ENCODE assay signal across 9 cellular contexts in genomic region chr3:47057212-47057671, GRCh38.
DNase-seq lines count a peak whose midpoint lies in the region; ATAC-seq lines count a peak whose summit lies in the region.
"Had no signal": no experiment of that assay in that cellular context is flagged by ENCODE, and none has a peak within 500 bp of the region (broad histone marks: within the 10 kb centered on the region; RNA-seq: fewer than 3 reads in every experiment).

No MANE protein-coding gene starts in this region.

- no peaks in the 10 kb centered on the region for H3K4me1 ChIP-seq in mesendoderm (ENCODE audit: control insufficient read depth, low read depth, low read length)

- DNase-seq in mesendoderm (peak; percentile 6), stromal cell of bone marrow (ENCODE audit: low read depth) (peak; percentile 7), NCI-H187 treated with DMSO at 0.1 percent for 48 hours (lab: John Stamatoyannopoulos, UW) (no peak), Right ventricle myocardium inferior (ENCODE audit: missing footprints) (no peak)
- DNase-seq: body of pancreas, NCI-H2171 treated with DMSO at 0.1 percent for 48 hours had no signal

- H3K79me1 ChIP-seq in mesendoderm (ENCODE audit: low read length): peaks cover 2% of the 10 kb centered on the region

- intact Hi-C loops in Right ventricle myocardium inferior (cut with DNase I): no loop called here

- peak overlapping the region; percentile 59 for H3K27ac Mint-ChIP-seq in T-helper 1 cell treated with Interleukin-12 subunit alpha and Interleukin-12 subunit beta and Interleukin-4 antibody, amounts not matched to agents 30 μg/mL and 1 μg/mL, for 36 hours
- peak overlapping the region; percentile 83 for H3K27ac Mint-ChIP-seq in activated T-helper 17 cell treated with anti-CD3 and anti-CD28 coated beads, Interleukin-2, amount 50 U/mL, for 72 hours

- H3K27me3 Mint-ChIP-seq in T-helper 1 cell treated with Interleukin-12 subunit alpha and Interleukin-12 subunit beta and Interleukin-4 antibody, amounts not matched to agents 30 μg/mL and 1 μg/mL, for 36 hours (ENCODE audit: low read depth): no peaks in the 10 kb centered on the region
- no peaks in the 10 kb centered on the region for H3K27me3 Mint-ChIP-seq in activated T-helper 17 cell treated with anti-CD3 and anti-CD28 coated beads, Interleukin-2, amount 50 U/mL, for 72 hours

- no peak overlapping the region for H3K4me2 ChIP-seq in mesendoderm (ENCODE audit: low read length)

- peaks cover 35% of the 10 kb centered on the region for H3K36me3 Mint-ChIP-seq in T-helper 1 cell treated with Interleukin-12 subunit alpha and Interleukin-12 subunit beta and Interleukin-4 antibody, amounts not matched to agents 30 μg/mL and 1 μg/mL, for 36 hours (ENCODE audit: low read depth)
- peaks cover 67% of the 10 kb centered on the region for H3K36me3 Mint-ChIP-seq in activated T-helper 17 cell treated with anti-CD3 and anti-CD28 coated beads, Interleukin-2, amount 50 U/mL, for 72 hours (ENCODE audit: low read depth)

- H3K4me3 ChIP-seq in mesendoderm (ENCODE audit: low read length): no peak overlapping the region
- H3K4me3 ChIP-seq: body of pancreas had no signal

- H4K5ac ChIP-seq in mesendoderm (ENCODE audit: low read length): no peak overlapping the region

- H2AK5ac ChIP-seq in mesendoderm (ENCODE audit: low read length): no peak overlapping the region

- H3K79me2 ChIP-seq in mesendoderm (ENCODE audit: control insufficient read depth, insufficient read depth, low read length): no peaks in the 10 kb centered on the region

- H3K9ac ChIP-seq in mesendoderm (ENCODE audit: low read length): no peak overlapping the region

- no peak overlapping the region for H3K56ac ChIP-seq in mesendoderm (ENCODE audit: low read length)

- peaks cover 34% of the 10 kb centered on the region for H3K4me1 Mint-ChIP-seq in T-helper 1 cell treated with Interleukin-12 subunit alpha and Interleukin-12 subunit beta and Interleukin-4 antibody, amounts not matched to agents 30 μg/mL and 1 μg/mL, for 36 hours (ENCODE audit: low read depth)
- peaks cover 34% of the 10 kb centered on the region for H3K4me1 Mint-ChIP-seq in activated T-helper 17 cell treated with anti-CD3 and anti-CD28 coated beads, Interleukin-2, amount 50 U/mL, for 72 hours

- no peak overlapping the region for H2BK5ac ChIP-seq in mesendoderm (ENCODE audit: low read length)

- no peak overlapping the region for H3K27ac ChIP-seq in mesendoderm (ENCODE audit: low read depth, low read length)
- H3K27ac ChIP-seq: body of pancreas had no signal

- H3K36me3 ChIP-seq in mesendoderm (ENCODE audit: control insufficient read depth, insufficient read depth, low read length): no peaks in the 10 kb centered on the region

- WGBS in mesendoderm (ENCODE audit: extremely low coverage, insufficient coverage, low lambda C conversion rate): no CpG with 5 or more reads among the region's 6 CpGs

- ATAC-seq in activated T-helper 17 cell treated with anti-CD3 and anti-CD28 coated beads, Interleukin-2, amount 50 U/mL, for 72 hours (replicated peaks): peak; percentile 94
- ATAC-seq in GM21528 (IDR thresholded peaks at IDR 0.05; ENCODE audit: low FRiP score, unreplicated experiment): no peak
- no peak for ATAC-seq in Right ventricle myocardium inferior
- ATAC-seq: body of pancreas had no signal

- H3K18ac ChIP-seq in mesendoderm (ENCODE audit: low read length): no peak overlapping the region

- no peaks in the 10 kb centered on the region for H3K27me3 ChIP-seq in mesendoderm (ENCODE audit: insufficient read depth, low read length, poor library complexity)
- H3K27me3 ChIP-seq: body of pancreas had no signal

- no peak overlapping the region for H4K8ac ChIP-seq in mesendoderm (ENCODE audit: low read depth, low read length)

- H2BK120ac ChIP-seq in mesendoderm (ENCODE audit: low read depth, low read length): no peak overlapping the region

- peak overlapping the region; percentile 9 for H3K4me3 Mint-ChIP-seq in T-helper 1 cell treated with Interleukin-12 subunit alpha and Interleukin-12 subunit beta and Interleukin-4 antibody, amounts not matched to agents 30 μg/mL and 1 μg/mL, for 36 hours
- H3K4me3 Mint-ChIP-seq in activated T-helper 17 cell treated with anti-CD3 and anti-CD28 coated beads, Interleukin-2, amount 50 U/mL, for 72 hours: peak overlapping the region; percentile 49

- no peak overlapping the region for H3K4ac ChIP-seq in mesendoderm (ENCODE audit: low read depth, low read length)

- no peak overlapping the region for H3K23ac ChIP-seq in mesendoderm (ENCODE audit: low read length)

- no peak overlapping the region for H2BK15ac ChIP-seq in mesendoderm (replicated peaks; ENCODE audit: low read depth)

- H3K9me3 Mint-ChIP-seq in T-helper 1 cell treated with Interleukin-12 subunit alpha and Interleukin-12 subunit beta and Interleukin-4 antibody, amounts not matched to agents 30 μg/mL and 1 μg/mL, for 36 hours: no peaks in the 10 kb centered on the region
- H3K9me3 Mint-ChIP-seq in activated T-helper 17 cell treated with anti-CD3 and anti-CD28 coated beads, Interleukin-2, amount 50 U/mL, for 72 hours: no peaks in the 10 kb centered on the region

Comparison
In these comparisons a context has a peak if more than half of its experiments do, and no peak if none do; other contexts are left out.
1. DNase-seq: peak in mesendoderm (single experiment) and stromal cell of bone marrow (single experiment); none in NCI-H187 treated with DMSO at 0.1 percent for 48 hours (single experiment) and Right ventricle myocardium inferior (single experiment).